ENCODE assay signal across 1 cellular context in the genomic region with DNA sequence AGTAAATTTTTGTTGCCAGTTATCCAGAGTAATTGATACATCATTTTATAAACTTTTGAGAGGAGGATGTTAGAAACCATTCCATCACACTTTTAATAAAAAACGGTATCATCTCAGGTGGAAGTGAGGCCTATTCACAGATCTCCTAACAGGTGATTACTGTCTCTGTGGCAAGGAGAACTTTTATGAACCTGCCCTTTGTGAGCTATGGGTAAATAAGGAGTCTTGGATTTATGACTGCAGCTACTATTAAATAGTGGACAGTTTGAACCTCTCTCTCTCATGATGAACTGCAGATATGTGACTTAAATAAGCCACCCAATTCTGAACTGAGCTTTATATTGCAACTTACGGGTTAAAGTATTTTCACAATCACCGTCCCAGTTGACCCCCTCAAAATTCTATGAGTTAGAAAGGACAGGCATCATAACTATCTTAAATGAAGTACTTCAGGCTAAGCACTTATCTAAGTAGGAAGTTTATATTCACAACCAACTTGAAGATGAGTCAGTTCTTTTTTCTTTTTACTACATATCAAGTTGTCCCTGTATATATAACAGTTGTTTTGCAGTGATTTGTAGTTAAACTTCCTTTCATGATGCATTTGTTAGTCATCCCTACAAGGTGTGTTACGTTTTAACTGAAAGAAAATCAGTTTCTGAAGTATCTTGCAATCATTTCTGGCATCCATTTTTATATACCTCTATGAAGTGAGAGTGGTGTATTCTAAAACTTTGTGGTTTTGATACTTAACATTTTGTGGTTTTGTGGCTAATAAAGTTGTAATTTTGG.
TF ChIP-seq lines count a peak whose summit lies in the region.

No MANE protein-coding gene starts in this region.

TF ChIP-seq in IMR-90, 13 proteins besides CTCF, POLR2A, EP300 and RAD21 (continued from another document):
- TF ChIP-seq BHLHE40 (IDR thresholded peaks at IDR 0.05; ENCODE audit: low read depth, low read length) = peak; percentile 15; the same call in 1 of the 2 replicates
- TF ChIP-seq CHD1 (IDR thresholded peaks at IDR 0.05; ENCODE audit: low read depth, low read length) = no peak
